ENCODE assay signal across 13 cellular contexts in the genomic region with DNA sequence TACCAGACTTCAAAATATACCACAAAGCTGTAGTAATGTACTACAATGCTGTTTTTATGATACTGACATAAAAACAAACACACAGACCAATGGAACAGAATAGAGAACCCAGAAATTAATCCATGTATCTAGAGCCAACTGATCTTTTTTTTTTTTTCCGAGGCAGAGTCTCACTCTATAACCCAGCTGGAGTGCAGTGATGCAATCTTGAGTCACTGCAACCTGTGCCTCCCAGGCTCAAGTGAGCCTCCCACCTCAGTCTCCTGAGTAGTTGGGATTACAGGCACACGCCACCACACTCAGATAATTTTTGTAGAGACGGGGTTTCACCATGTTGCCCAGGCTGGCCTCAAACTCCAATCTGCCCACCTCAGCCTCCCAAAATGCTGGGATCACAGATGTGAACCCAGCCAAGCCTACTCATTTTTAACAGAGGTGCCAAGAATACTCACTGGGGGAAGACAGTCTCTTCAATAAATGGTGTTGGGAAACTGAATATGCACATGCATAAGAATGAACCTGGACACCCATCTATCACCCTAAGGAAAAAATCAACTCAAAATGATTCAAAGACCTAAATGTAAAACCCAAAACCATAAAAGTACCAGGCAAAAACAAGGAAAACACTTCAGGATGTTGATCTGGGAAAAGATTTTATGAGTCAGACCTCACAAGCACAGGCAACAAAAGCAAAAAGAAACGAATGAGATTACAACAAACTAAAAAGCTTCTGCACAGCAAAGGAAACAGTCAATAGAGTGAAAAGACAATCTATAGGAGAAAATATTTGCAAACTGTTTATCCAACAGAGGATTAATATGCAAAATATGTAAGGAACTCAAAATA.
DNase-seq lines count a peak whose midpoint lies in the region; TF ChIP-seq lines count a peak whose summit lies in the region.
"Had no signal": no experiment of that assay in that cellular context is flagged by ENCODE, and none has a peak within 500 bp of the region (broad histone marks: within the 10 kb centered on the region; RNA-seq: fewer than 3 reads in every experiment).

No MANE protein-coding gene starts in this region.

- H3K36me3 ChIP-seq in HUES6 (ENCODE audit: control insufficient read depth, insufficient read depth, low read length), result no peaks in the 10 kb centered on the region
- no peaks in the 10 kb centered on the region for H3K36me3 ChIP-seq in Peyer's patch

- no peak overlapping the region for H3K9ac ChIP-seq in HUES6 (ENCODE audit: low read length)

- H3K27ac ChIP-seq in HUES6 (ENCODE audit: low read depth, low read length) (0 out of 2 replicates have a peak overlapping the region, but pooled peaks have one; percentile 33), Peyer's patch (no peak overlapping the region)

- no peaks in the 10 kb centered on the region for H3K4me1 ChIP-seq in HUES6 (ENCODE audit: control insufficient read depth, insufficient read depth, low read length)
- H3K4me1 ChIP-seq in Peyer's patch, result no peaks in the 10 kb centered on the region

- DNase-seq in DMS53 (lab: John Stamatoyannopoulos, UW) (peak; percentile 67), amniotic epithelial cell (ENCODE audit: low read depth) (peak; percentile 81), foreskin melanocyte (peak; percentile 16), pons (ENCODE audit: low spot score) (no peak), Peyer's patch (no peak), NCI-H146 (lab: John Stamatoyannopoulos, UW) (no peak), RPMI8226 (no peak)
- DNase-seq: activated T-cell treated with anti-CD3 and anti-CD28 coated beads, Interleukin-2, amount 50 U/mL, for 1 hour; CD4-positive, CD25-positive, alpha-beta regulatory T cell; NCI-H1694 treated with DMSO at 0.1 percent for 48 hours; stimulated activated naive B cell treated with anti-CD40 and anti-IgM and Interleukin-4, amounts not matched to agents 10 μg/mL and 1 μg/mL and 100 μg/mL, for 72 hours had no signal

- no peak overlapping the region for H3K4me3 ChIP-seq in HUES6 (ENCODE audit: low read depth, low read length)
- no peak overlapping the region for H3K4me3 ChIP-seq in Peyer's patch
- H3K4me3 ChIP-seq: lung had no signal

- H3K27me3 ChIP-seq in HUES6 (ENCODE audit: control insufficient read depth, insufficient read depth, low read length) (no peaks in the 10 kb centered on the region), Peyer's patch (no peaks in the 10 kb centered on the region)

- TF ChIP-seq POLR2A in Peyer's patch (IDR thresholded peaks at IDR 0.05), result no peak

- no peak for TF ChIP-seq CTCF in Peyer's patch (IDR thresholded peaks at IDR 0.05)

- peaks cover 11% of the 10 kb centered on the region; the same call in 1 of the 2 replicates for H3K9me3 ChIP-seq in HUES6 (ENCODE audit: control insufficient read depth, insufficient read depth, low read depth, low read length)
- H3K9me3 ChIP-seq in Peyer's patch, result peaks cover 0 to 14% (median 0%) of the 10 kb centered on the region in 4 donors

Comparison
In these comparisons a context has a peak if more than half of its experiments do, and no peak if none do; other contexts are left out.
1. DNase-seq: peak in DMS53 (single experiment), amniotic epithelial cell (single experiment) and foreskin melanocyte (single experiment); none in pons (single experiment), Peyer's patch (0 of 3), NCI-H146 (single experiment) and RPMI8226 (single experiment).